In the genomic region with DNA sequence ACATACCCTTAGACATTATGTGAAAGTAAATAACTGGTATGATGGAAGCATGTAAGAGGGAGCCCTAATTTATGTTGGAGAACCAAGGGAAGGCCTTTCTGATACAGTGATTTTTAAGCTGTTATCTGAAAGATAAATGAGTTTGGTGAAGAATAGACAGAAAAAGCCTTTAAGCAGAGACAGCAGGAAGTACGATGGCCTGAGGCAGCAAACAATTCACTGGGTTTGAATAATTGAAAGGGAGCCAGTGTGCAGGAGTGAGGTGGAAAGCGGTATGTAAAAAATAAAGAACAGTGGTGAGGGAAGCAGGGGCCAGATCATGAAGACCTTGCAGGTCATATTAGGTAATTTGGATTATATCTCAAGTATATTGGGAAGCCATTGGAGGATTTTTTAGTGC, we compare ENCODE assay signal across 27 cellular contexts. TPM values are rescaled to one million over a fixed set of nuclear protein-coding genes. Genes with fewer than 3 reads are reported as not detected.
DNase-seq lines count a peak whose midpoint lies in the region; ATAC-seq and TF ChIP-seq lines count a peak whose summit lies in the region.
"Had no signal": no experiment of that assay in that cellular context is flagged by ENCODE, and none has a peak within 500 bp of the region (broad histone marks: within the 10 kb centered on the region; RNA-seq: fewer than 3 reads in every experiment).

No MANE protein-coding gene starts in this region.

- peak overlapping the region in 2 of 3 experiments; percentile 43 to 98 for H3K27ac Mint-ChIP-seq in nephron
- H3K27ac Mint-ChIP-seq: activated naive CD8-positive, alpha-beta T cell treated with anti-CD3 and anti-CD28 coated beads, Interleukin-2, amount 50 U/mL, for 24 hours; CD4-positive, CD25-positive, alpha-beta regulatory T cell; stimulated activated naive B cell treated with anti-CD40 and anti-IgM and Interleukin-4, amounts not matched to agents 10 μg/mL and 1 μg/mL and 100 μg/mL, for 72 hours; T-cell had no signal

- intact Hi-C loops in IMR-90 (cut with micrococcal nuclease) = no loop called here
- intact Hi-C loops in uterus (cut with DNase I; ENCODE audit: low total_unique reads) = no loop called here

- no peaks in the 10 kb centered on the region for H4K20me1 ChIP-seq in IMR-90 (ENCODE audit: insufficient read depth, low read length)

- no peaks in the 10 kb centered on the region for H3K9me3 ChIP-seq in IMR-90 (ENCODE audit: control insufficient read depth, insufficient read depth, low read length)
- no peaks in the 10 kb centered on the region for H3K9me3 ChIP-seq in uterus
- H3K9me3 ChIP-seq: right atrium auricular region, spleen, thoracic aorta had no signal

- TF ChIP-seq RAD21 in IMR-90 (IDR thresholded peaks at IDR 0.05; ENCODE audit: low read length) = no peak

- H3K36me3 ChIP-seq in IMR-90 (ENCODE audit: control insufficient read depth, insufficient read depth, low read length) (no peaks in the 10 kb centered on the region), uterus (no peaks in the 10 kb centered on the region)
- H3K36me3 ChIP-seq: right atrium auricular region, spleen, thoracic aorta had no signal

- H3K4me3 ChIP-seq in IMR-90 (ENCODE audit: insufficient read depth, low read depth, low read length) = no peak overlapping the region
- H3K4me3 ChIP-seq in uterus = no peak overlapping the region
- H3K4me3 ChIP-seq: dorsolateral prefrontal cortex, PC-9, right atrium auricular region, spleen, thoracic aorta had no signal

- no peak for ATAC-seq in IMR-90 (ENCODE audit: low read depth)
- ATAC-seq: activated naive CD8-positive, alpha-beta T cell treated with anti-CD3 and anti-CD28 coated beads, Interleukin-2, amount 50 U/mL, for 24 hours; stimulated activated naive B cell treated with anti-CD40 and anti-IgM and Interleukin-4, amounts not matched to agents 10 μg/mL and 1 μg/mL and 100 μg/mL, for 72 hours; T-cell had no signal

- POLR2A ChIA-PET in IMR-90 (lab: Charles Lee; ENCODE audit: unreplicated experiment) = no interaction called here

- no peak for TF ChIP-seq CTCF in IMR-90 (conservative IDR thresholded peaks at IDR 0.05; ENCODE audit: low read depth, low read length)
- TF ChIP-seq CTCF in nephron (IDR thresholded peaks at IDR 0.05; ENCODE audit: unreplicated experiment in 3 of 3) = no peak
- no peak for TF ChIP-seq CTCF in uterus (IDR thresholded peaks at IDR 0.05)

- TF ChIP-seq POLR2A in IMR-90 (IDR thresholded peaks at IDR 0.05; ENCODE audit: low read depth, low read length) (no peak), uterus (IDR thresholded peaks at IDR 0.05) (no peak)

- peaks cover 22% of the 10 kb centered on the region for H3K4me1 Mint-ChIP-seq in nephron

- H2AK9ac ChIP-seq in IMR-90 (replicated peaks; ENCODE audit: low read depth, low read length, poor library complexity) = no peak overlapping the region

- no peak overlapping the region for H3K14ac ChIP-seq in IMR-90 (replicated peaks; ENCODE audit: low read depth, low read length)

- no peak overlapping the region for H2AFZ ChIP-seq in IMR-90 (replicated peaks; ENCODE audit: low read length, poor library complexity)
- H2AFZ ChIP-seq: PC-9 had no signal

- H3K4me1 ChIP-seq in IMR-90 (ENCODE audit: control insufficient read depth, insufficient read depth, low read length) = peaks cover 5% of the 10 kb centered on the region
- H3K4me1 ChIP-seq in uterus = no peaks in the 10 kb centered on the region

- H3K4ac ChIP-seq in IMR-90 (ENCODE audit: low read depth, low read length) = no peak overlapping the region

- WGBS in IMR-90 (ENCODE audit: extremely low coverage in 2 of 2, insufficient read length in 1 of 2), 2 experiments = 44% methylated on average over 1 of the region's 2 CpGs; no CpG with 5 or more reads in 1 of the 2 experiments

- no peak for DNase-seq in IMR-90
- peak; percentile 9 for DNase-seq in NCI-H345 treated with DMSO at 0.1 percent for 48 hours (lab: John Stamatoyannopoulos, UW; ENCODE audit: unreplicated experiment)
- no peak for DNase-seq in uterus
- DNase-seq in activated effector memory CD4-positive, alpha-beta T cell treated with anti-CD3 and anti-CD28 coated beads, Interleukin-2, amount 50 U/mL, for 16 hours = no peak
- DNase-seq in substantia nigra (lab: John Stamatoyannopoulos, UW) = no peak
- no peak for DNase-seq in GM19240 (ENCODE audit: insufficient read length, low spot score)
- DNase-seq: activated CD4-positive, CD25-positive, alpha-beta regulatory T cell treated with anti-CD3 and anti-CD28 coated beads, Interleukin-2, amount 50 U/mL, for 72 hours; activated gamma-delta T cell treated with Interleukin-2 at 50 U/mL for 16 hours; activated naive CD8-positive, alpha-beta T cell treated with anti-CD3 and anti-CD28 coated beads, Interleukin-2, amount 50 U/mL, for 24 hours; CD4-positive, CD25-positive, alpha-beta regulatory T cell; dorsolateral prefrontal cortex; GDM1; glutamatergic neuron; kidney; NCI-H187 treated with DMSO at 0.1 percent for 48 hours; NCI-H2227 treated with DMSO at 0.1 percent for 48 hours; nucleus accumbens; PC-9; SHP77; spleen; stimulated activated CD4-positive, alpha-beta T cell treated with anti-CD3 and anti-CD28 coated beads, Interleukin-4, amount 100 ng/mL, for 1 hour; stimulated activated naive B cell treated with anti-CD40 and anti-IgM and Interleukin-4, amounts not matched to agents 10 μg/mL and 1 μg/mL and 100 μg/mL, for 72 hours; T-cell had no signal

- H3K27me3 ChIP-seq in IMR-90 (ENCODE audit: control insufficient read depth, insufficient read depth, low read length) (no peaks in the 10 kb centered on the region), uterus (no peaks in the 10 kb centered on the region)
- H3K27me3 ChIP-seq: dorsolateral prefrontal cortex, right atrium auricular region had no signal

- BruUV-seq in IMR-90 (replicated peaks; lab: Mats Ljungman, UMichigan) = no TSS peak

- no peak overlapping the region for H3K4me3 Mint-ChIP-seq in nephron
- H3K4me3 Mint-ChIP-seq: activated naive CD8-positive, alpha-beta T cell treated with anti-CD3 and anti-CD28 coated beads, Interleukin-2, amount 50 U/mL, for 24 hours; CD4-positive, CD25-positive, alpha-beta regulatory T cell; stimulated activated naive B cell treated with anti-CD40 and anti-IgM and Interleukin-4, amounts not matched to agents 10 μg/mL and 1 μg/mL and 100 μg/mL, for 72 hours; T-cell had no signal

- peak overlapping the region; percentile 13; the same call in 1 of the 2 replicates for H4K91ac ChIP-seq in IMR-90 (ENCODE audit: insufficient read depth, low read depth, low read length)

- H3K79me1 ChIP-seq in IMR-90 (ENCODE audit: low read depth in 1 of 2, low read length in 2 of 2) = peaks cover 0 to 17% of the 10 kb centered on the region in 2 experiments; a peak in 2 of 4 replicates

- H4K8ac ChIP-seq in IMR-90 (ENCODE audit: low read depth in 2 of 2, low read length in 2 of 2) = peak overlapping the region in 1 of 2 experiments; percentile 26; a peak in 2 of 4 replicates

- no peaks in the 10 kb centered on the region for H3K9me1 ChIP-seq in IMR-90 (ENCODE audit: insufficient read depth, low read length)

- in situ Hi-C loops in IMR-90 (cut with MboI; ENCODE audit: low sequenced_read_pairs) = no loop called here

- peaks cover 3% of the 10 kb centered on the region for H3K36me3 Mint-ChIP-seq in nephron (ENCODE audit: low read depth)
- H3K36me3 Mint-ChIP-seq: CD4-positive, CD25-positive, alpha-beta regulatory T cell; stimulated activated naive B cell treated with anti-CD40 and anti-IgM and Interleukin-4, amounts not matched to agents 10 μg/mL and 1 μg/mL and 100 μg/mL, for 72 hours; T-cell had no signal

- no peak overlapping the region for H2AK5ac ChIP-seq in IMR-90 (ENCODE audit: low read depth, low read length)

- H3K9ac ChIP-seq in IMR-90 (ENCODE audit: low read depth, low read length) = no peak overlapping the region; the same call in 1 of the 2 replicates
- H3K9ac ChIP-seq: KMS-11 had no signal

- dilution Hi-C loops in IMR-90 (cut with HindIII; ENCODE audit: low sequenced_read_pairs, unreplicated experiment) = no loop called here

- H3K27me3 Mint-ChIP-seq in nephron (ENCODE audit: low read depth) = no peaks in the 10 kb centered on the region

- H3K4me2 ChIP-seq in IMR-90 (ENCODE audit: low read depth, low read length) = no peak overlapping the region
- H3K4me2 ChIP-seq: KMS-11, PC-9 had no signal

- no peak overlapping the region for H2BK120ac ChIP-seq in IMR-90 (ENCODE audit: low read depth, low read length)

- H3K23ac ChIP-seq in IMR-90 (ENCODE audit: low read depth, low read length) = no peak overlapping the region

- H2BK5ac ChIP-seq in IMR-90 (ENCODE audit: low read depth, low read length, poor library complexity, severe bottlenecking) = peak overlapping the region; percentile 10

- peak overlapping the region; percentile 24 for H3K18ac ChIP-seq in IMR-90 (ENCODE audit: low read depth, low read length)

- peaks cover 4% of the 10 kb centered on the region for H3K9me3 Mint-ChIP-seq in nephron
- H3K9me3 Mint-ChIP-seq: activated naive CD8-positive, alpha-beta T cell treated with anti-CD3 and anti-CD28 coated beads, Interleukin-2, amount 50 U/mL, for 24 hours; stimulated activated naive B cell treated with anti-CD40 and anti-IgM and Interleukin-4, amounts not matched to agents 10 μg/mL and 1 μg/mL and 100 μg/mL, for 72 hours; T-cell had no signal

- H4K5ac ChIP-seq in IMR-90 (ENCODE audit: low read depth, low read length) = peak overlapping the region; percentile 35; the same call in 1 of the 2 replicates

- no peak overlapping the region for H3K27ac ChIP-seq in IMR-90 (ENCODE audit: insufficient read depth, low read length)
- peak overlapping the region; percentile 69 to 100 for H3K27ac ChIP-seq in uterus
- H3K27ac ChIP-seq in substantia nigra (ENCODE audit: low read depth, low read length, poor library complexity, severe bottlenecking) = no peak overlapping the region
- H3K27ac ChIP-seq: dorsolateral prefrontal cortex, KMS-11, PC-9, right atrium auricular region, spleen had no signal

- no peak overlapping the region for H2BK20ac ChIP-seq in IMR-90 (ENCODE audit: low read depth, low read length)

- CTCF ChIA-PET in IMR-90 (lab: Yijun Ruan, JAX) = no interaction called here

- H2BK15ac ChIP-seq in IMR-90 (ENCODE audit: low read depth, low read length) = peak overlapping the region; percentile 88; the same call in 1 of the 3 replicates

- no peak overlapping the region for H3K56ac ChIP-seq in IMR-90 (ENCODE audit: extremely low read depth, insufficient read depth, low read length)

TF ChIP-seq in IMR-90, 13 proteins besides CTCF, POLR2A, EP300 and RAD21 (continues in another document):
- TF ChIP-seq MAFK (IDR thresholded peaks at IDR 0.05; ENCODE audit: low read depth, low read length) (no peak), MAZ (IDR thresholded peaks at IDR 0.05; ENCODE audit: borderline replicate concordance, low read depth, low read length) (no peak), FOS (IDR thresholded peaks at IDR 0.05; ENCODE audit: low read depth, low read length) (no peak)

RNA-seq across cellular contexts. Expression of a gene that starts 4.1 kb away (rescaled TPM):
- total RNA-seq in IMR-90 (2012; rRNA removed) = 13.3 and 28.9 TPM in 2 replicates
- polyA plus RNA-seq in IMR-90 (2012; rRNA removed) = 7.8 and 10.8 TPM in 2 replicates
- polyA plus RNA-seq in IMR-90 (2012; cell fraction: cytosol; rRNA removed) = 1.8 and 2.0 TPM in 2 replicates
- polyA plus RNA-seq in IMR-90 (2012; cell fraction: nucleus; rRNA removed; ENCODE audit: low replicate concordance) = 0.72 and 6.9 TPM in 2 replicates
- 10 to 100 TPM; 54.4 to 95.3 (median 68.5) TPM for total RNA-seq in uterus

RNA-seq across cellular contexts. Expression of a gene that starts 54.1 kb away (rescaled TPM):
- 10.0 and 19.2 TPM in 2 replicates for total RNA-seq in IMR-90 (2012; rRNA removed)
- 6.7 and 8.1 TPM in 2 replicates for polyA plus RNA-seq in IMR-90 (2012; rRNA removed)
- polyA plus RNA-seq in IMR-90 (2012; cell fraction: cytosol; rRNA removed) = 2.7 and 3.0 TPM in 2 replicates
- 1.2 and 4.9 TPM in 2 replicates for polyA plus RNA-seq in IMR-90 (2012; cell fraction: nucleus; rRNA removed; ENCODE audit: low replicate concordance)
- 10 to 100 TPM; 23.2 to 31.7 (median 26.9) TPM for total RNA-seq in uterus

Comparison
In these comparisons a context has a peak if more than half of its experiments do, and no peak if none do; other contexts are left out.
1. H3K27ac ChIP-seq: peak in uterus (2 of 2); none in IMR-90 (single experiment) and substantia nigra (single experiment).